In the genomic region with DNA sequence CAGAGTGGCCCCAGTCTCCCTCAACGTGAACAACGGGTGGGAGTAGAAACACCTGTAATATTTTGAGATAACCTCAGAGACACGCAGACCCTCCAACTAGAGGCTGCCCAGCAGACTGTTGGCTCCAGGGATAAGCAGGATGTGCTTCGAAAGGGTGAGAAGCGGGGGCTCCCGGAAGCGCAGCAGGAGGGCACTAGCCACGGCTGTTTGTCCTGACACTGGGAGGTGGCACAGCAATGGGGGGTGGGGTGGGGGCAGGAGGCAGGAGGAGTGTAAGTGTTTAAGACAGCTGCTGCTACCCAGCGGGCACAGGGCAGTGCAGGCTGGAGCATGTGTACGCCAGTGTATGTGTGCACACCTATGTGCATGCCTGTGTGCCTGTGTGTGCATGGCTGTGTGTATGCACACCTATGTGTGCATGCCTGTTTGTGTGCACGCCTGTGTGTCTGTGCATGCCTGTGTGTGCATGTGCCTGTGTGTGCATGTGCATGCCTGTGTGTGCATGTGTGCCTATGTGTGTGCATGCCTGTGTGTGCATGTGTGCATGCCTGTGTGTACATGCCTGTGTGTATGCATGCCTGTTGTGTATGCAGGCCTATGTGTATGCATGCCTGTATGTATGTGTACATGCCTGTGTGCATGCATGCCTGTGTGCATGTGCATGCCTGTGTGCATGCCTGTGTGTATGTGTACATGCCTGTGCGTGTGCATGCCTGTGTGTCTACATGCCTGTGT, we compare ENCODE assay signal across 21 cellular contexts.
DNase-seq lines count a peak whose midpoint lies in the region; ATAC-seq, FAIRE-seq and TF ChIP-seq lines count a peak whose summit lies in the region.
"Had no signal": no experiment of that assay in that cellular context is flagged by ENCODE, and none has a peak within 500 bp of the region (broad histone marks: within the 10 kb centered on the region; RNA-seq: fewer than 3 reads in every experiment).

No MANE protein-coding gene starts in this region.

- no peak overlapping the region for H2AFZ ChIP-seq in osteoblast (ENCODE audit: low read length)
- H2AFZ ChIP-seq: GM23338 had no signal

- H3K4me2 ChIP-seq in osteoblast (ENCODE audit: insufficient read depth, low read length): no peak overlapping the region
- H3K4me2 ChIP-seq: BLaER1 treated with 17β-estradiol and CSF1 and Interleukin-3, amounts not matched to agents 10 nM and 100 nM; GM23338 had no signal

- H3K4me1 ChIP-seq in osteoblast (ENCODE audit: insufficient read depth, low read length) (peaks cover 4% of the 10 kb centered on the region), ascending aorta (no peaks in the 10 kb centered on the region)
- H3K4me1 ChIP-seq: SJCRH30 had no signal

- no peaks in the 10 kb centered on the region for H3K36me3 ChIP-seq in bronchial epithelial cell (ENCODE audit: control insufficient read depth, insufficient read depth, low read length)
- no peaks in the 10 kb centered on the region for H3K36me3 ChIP-seq in osteoblast (ENCODE audit: insufficient read depth, low read length)
- H3K36me3 ChIP-seq in ascending aorta: no peaks in the 10 kb centered on the region
- H3K36me3 ChIP-seq: BLaER1 treated with 17β-estradiol and CSF1 and Interleukin-3, amounts not matched to agents 10 nM and 100 nM; SJCRH30 had no signal

- H4K20me1 ChIP-seq in osteoblast (ENCODE audit: insufficient read depth, low read length): peaks cover 2% of the 10 kb centered on the region
- H4K20me1 ChIP-seq: BLaER1 treated with 17β-estradiol and CSF1 and Interleukin-3, amounts not matched to agents 10 nM and 100 nM had no signal

- TF ChIP-seq CTCF in bronchial epithelial cell (IDR thresholded peaks at IDR 0.05; ENCODE audit: insufficient read depth, low read length, severe bottlenecking): no peak
- TF ChIP-seq CTCF in osteoblast (IDR thresholded peaks at IDR 0.05; ENCODE audit: extremely low read depth, low read depth, low read length): no peak
- no peak for TF ChIP-seq CTCF in ascending aorta (IDR thresholded peaks at IDR 0.05)

- DNase-seq in NCI-H146 (lab: John Stamatoyannopoulos, UW): peak; percentile 21
- no peak for DNase-seq in NCI-H146 treated with DMSO at 0.1 percent for 48 hours (lab: John Stamatoyannopoulos, UW; ENCODE audit: unreplicated experiment)
- no peak for DNase-seq in bronchial epithelial cell (ENCODE audit: low read depth)
- peak; percentile 21 for DNase-seq in osteoblast (ENCODE audit: insufficient read length, low spot score, missing footprints)
- DNase-seq in ascending aorta (ENCODE audit: low spot score in 2 of 2): no peak
- no peak for DNase-seq in T-helper 9 cell
- DNase-seq in activated effector memory CD4-positive, alpha-beta T cell treated with anti-CD3 and anti-CD28 coated beads, Interleukin-2, amount 50 U/mL, for 16 hours: no peak
- DNase-seq: CD4-positive, alpha-beta memory T cell; Kasumi-1; NCI-H1417 treated with DMSO at 0.1 percent for 48 hours; NCI-H2029 treated with DMSO at 0.1 percent for 48 hours; NCI-H226; NCI-H524; NCI-H82; SJCRH30 had no signal

- ATAC-seq in GM18498 (IDR thresholded peaks at IDR 0.05; ENCODE audit: unreplicated experiment): no peak
- ATAC-seq: GM23338 had no signal

- no peaks in the 10 kb centered on the region for H3K79me2 ChIP-seq in osteoblast (ENCODE audit: insufficient read depth, low read length)

- H3K4me3 ChIP-seq in bronchial epithelial cell (ENCODE audit: low read depth, low read length): no peak overlapping the region
- no peak overlapping the region for H3K4me3 ChIP-seq in osteoblast (ENCODE audit: insufficient read depth, low read length)
- H3K4me3 ChIP-seq in ascending aorta: no peak overlapping the region
- H3K4me3 ChIP-seq: BLaER1 treated with 17β-estradiol and CSF1 and Interleukin-3, amounts not matched to agents 10 nM and 100 nM; GM23338; SJCRH30 had no signal

- H3K27me3 ChIP-seq in bronchial epithelial cell (ENCODE audit: control insufficient read depth, insufficient read depth, low read length) (no peaks in the 10 kb centered on the region), osteoblast (ENCODE audit: insufficient read depth, low read length) (peaks cover 4% of the 10 kb centered on the region), ascending aorta (no peaks in the 10 kb centered on the region)
- H3K27me3 ChIP-seq: BLaER1 treated with 17β-estradiol and CSF1 and Interleukin-3, amounts not matched to agents 10 nM and 100 nM; SJCRH30 had no signal

- no peak overlapping the region for H3K27ac ChIP-seq in osteoblast (ENCODE audit: low read depth, low read length)
- no peak overlapping the region for H3K27ac ChIP-seq in ascending aorta
- H3K27ac ChIP-seq: 22Rv1; BLaER1 treated with 17β-estradiol and CSF1 and Interleukin-3, amounts not matched to agents 10 nM and 100 nM; SJCRH30 had no signal

- intact Hi-C loops in ascending aorta (cut with DNase I): no loop called here

- H3K9me3 ChIP-seq in osteoblast (ENCODE audit: low read depth, low read length): no peaks in the 10 kb centered on the region
- H3K9me3 ChIP-seq in ascending aorta: no peaks in the 10 kb centered on the region
- H3K9me3 ChIP-seq: BLaER1 treated with 17β-estradiol and CSF1 and Interleukin-3, amounts not matched to agents 10 nM and 100 nM; SJCRH30 had no signal

- FAIRE-seq in bronchial epithelial cell (lab: Jason Lieb, UNC): peak; percentile 99
- FAIRE-seq: GM12892, GM18507 had no signal

Comparison
In these comparisons a context has a peak if more than half of its experiments do, and no peak if none do; other contexts are left out.
1. DNase-seq: peak in NCI-H146 (single experiment) and osteoblast (single experiment); none in NCI-H146 treated with DMSO at 0.1 percent for 48 hours (single experiment), bronchial epithelial cell (single experiment), ascending aorta (0 of 2), T-helper 9 cell (single experiment) and activated effector memory CD4-positive, alpha-beta T cell treated with anti-CD3 and anti-CD28 coated beads, Interleukin-2, amount 50 U/mL, for 16 hours (single experiment).